ENCODE assay signal across 30 cellular contexts in genomic region chr1:34132161-34132420, GRCh38. TPM values are rescaled to one million over a fixed set of nuclear protein-coding genes. Genes with fewer than 3 reads are reported as not detected.
"Had no signal": no experiment of that assay in that cellular context is flagged by ENCODE, and none has a peak within 500 bp of the region (broad histone marks: within the 10 kb centered on the region; RNA-seq: fewer than 3 reads in every experiment).

No MANE protein-coding gene starts in this region.

- H3K9me3 Mint-ChIP-seq: dendritic cell treated with granulocyte-macrophage colony-stimulating factor and Interleukin-4, amounts not matched to agents 40 ng/mL and 50 ng/mL, for 4 days; effector memory CD8-positive, alpha-beta T cell; mesothelial cell of epicardium had no signal

- H3K4me3 ChIP-seq: esophagus squamous epithelium, gastrocnemius medialis, heart right ventricle, left ventricle myocardium inferior, lower lobe of right lung, mucosa of descending colon had no signal

- H3K36me3 Mint-ChIP-seq: mesothelial cell of epicardium, naive B cell had no signal

- H3K27ac Mint-ChIP-seq: dendritic cell treated with granulocyte-macrophage colony-stimulating factor and Interleukin-4, amounts not matched to agents 40 ng/mL and 50 ng/mL, for 4 days; effector memory CD8-positive, alpha-beta T cell; mesothelial cell of epicardium had no signal

- H3K9me3 ChIP-seq: esophagus squamous epithelium, gastrocnemius medialis, heart right ventricle, left ventricle myocardium inferior, lower lobe of right lung, mucosa of descending colon had no signal

- H3K27me3 ChIP-seq: gastrocnemius medialis had no signal

- H3K36me3 ChIP-seq: esophagus squamous epithelium, gastrocnemius medialis, heart right ventricle, left ventricle myocardium inferior, lower lobe of right lung had no signal

- FAIRE-seq: colon, endothelial cell of umbilical vein, islet of Langerhans had no signal

- H3K4me1 Mint-ChIP-seq: mesothelial cell of epicardium, naive B cell had no signal

- ATAC-seq: effector memory CD8-positive, alpha-beta T cell; gastrocnemius medialis; heart right ventricle; left cardiac atrium; lower lobe of right lung; mucosa of descending colon had no signal

- H3K4me1 ChIP-seq: esophagus squamous epithelium, gastrocnemius medialis, heart right ventricle, left ventricle myocardium inferior, lower lobe of right lung had no signal

- DNase-seq: cortex of kidney; effector CD8-positive, alpha-beta T cell; effector memory CD8-positive, alpha-beta T cell; esophagus squamous epithelium; foreskin fibroblast; foreskin melanocyte; gastrocnemius medialis; glutamatergic neuron; heart right ventricle; hippocampal formation; left cardiac atrium; left ventricle myocardium inferior; lower lobe of right lung; mesenchymal stem cell; mucosa of descending colon; naive B cell had no signal

- H3K4me3 Mint-ChIP-seq: dendritic cell treated with granulocyte-macrophage colony-stimulating factor and Interleukin-4, amounts not matched to agents 40 ng/mL and 50 ng/mL, for 4 days; effector memory CD8-positive, alpha-beta T cell; mesothelial cell of epicardium; naive B cell had no signal

- H3K27ac ChIP-seq: esophagus squamous epithelium, gastrocnemius medialis, heart right ventricle, left ventricle myocardium inferior, lower lobe of right lung had no signal

RNA-seq across cellular contexts. Expression of gene CSMD2, which starts 32.9 kb away (rescaled TPM):
- total RNA-seq: endothelial cell of umbilical vein, myocyte had no signal
- polyA plus RNA-seq: liver had no signal

RNA-seq across cellular contexts. Expression of gene C1orf94, which starts 44.6 kb away (rescaled TPM):
- total RNA-seq: dermis microvascular lymphatic vessel endothelial cell, endothelial cell of umbilical vein, epithelial cell of proximal tubule, esophagus squamous epithelium, gastrocnemius medialis, glomerular endothelial cell, kidney epithelial cell, left cardiac atrium, left ventricle myocardium inferior, liver, lower lobe of right lung, lung microvascular endothelial cell, mesenteric fat pad, mesothelial cell of epicardium, mucosa of descending colon, myocyte had no signal
- polyA plus RNA-seq: endothelial cell of umbilical vein, esophagus, liver had no signal
